9 cellular contexts compared by ENCODE assay signal in the genomic region with DNA sequence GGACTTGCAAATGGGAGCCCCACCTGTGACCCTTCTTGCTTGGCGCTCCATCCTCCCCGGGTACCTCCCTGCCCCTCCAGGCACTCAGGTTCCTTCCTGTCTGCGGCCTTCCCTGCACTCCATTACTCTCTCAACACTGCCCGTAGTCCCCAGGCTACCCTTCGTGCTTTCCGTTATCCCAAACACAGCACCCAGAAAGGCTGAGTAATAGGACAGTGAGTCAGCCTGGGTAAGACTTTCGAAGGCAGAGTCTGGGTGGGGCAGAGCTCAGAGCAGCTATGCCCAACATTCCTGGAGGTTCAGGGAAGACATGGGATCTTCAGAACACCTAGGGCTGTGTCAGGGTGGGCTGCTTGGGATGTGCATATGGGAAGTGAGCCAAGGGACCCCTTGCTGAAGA. TPM values are rescaled to one million over a fixed set of nuclear protein-coding genes. Genes with fewer than 3 reads are reported as not detected.
DNase-seq lines count a peak whose midpoint lies in the region; ATAC-seq and TF ChIP-seq lines count a peak whose summit lies in the region.
"Had no signal": no experiment of that assay in that cellular context is flagged by ENCODE, and none has a peak within 500 bp of the region (broad histone marks: within the 10 kb centered on the region; RNA-seq: fewer than 3 reads in every experiment).

No MANE protein-coding gene starts in this region.

- no peak for TF ChIP-seq EP300 in gastroesophageal sphincter (IDR thresholded peaks at IDR 0.05)

- no peak for TF ChIP-seq POLR2A in gastroesophageal sphincter (IDR thresholded peaks at IDR 0.05)

- H3K4me1 ChIP-seq in gastroesophageal sphincter = no peaks in the 10 kb centered on the region

- 56% methylated on average over 5 of the region's 7 CpGs; no CpG with 5 or more reads in 1 of the 2 donors for WGBS in gastroesophageal sphincter (ENCODE audit: low coverage in 1 of 2), 2 donors

- H3K4me3 ChIP-seq in foreskin fibroblast (ENCODE audit: low read depth in 1 of 2, low read length in 2 of 2) (no peak overlapping the region), gastroesophageal sphincter (no peak overlapping the region)

- DNase-seq in HK-2 (ENCODE audit: unreplicated experiment) (peak; percentile 54), SW480 (ENCODE audit: low spot score) (peak; percentile 61), foreskin fibroblast (peak; percentile 84 to 90), stromal cell of bone marrow (ENCODE audit: low read depth) (peak; percentile 85), Right ventricle myocardium inferior (ENCODE audit: missing footprints) (no peak), DMS79 treated with DMSO at 0.1 percent for 48 hours (lab: John Stamatoyannopoulos, UW) (no peak)
- DNase-seq: NCI-H510A had no signal

- H3K9me3 ChIP-seq in gastroesophageal sphincter = no peaks in the 10 kb centered on the region

- TF ChIP-seq CTCF in foreskin fibroblast (IDR thresholded peaks at IDR 0.05; ENCODE audit: low read depth, low read length) = no peak
- TF ChIP-seq CTCF in gastroesophageal sphincter (IDR thresholded peaks at IDR 0.05) = no peak

- intact Hi-C loops in Right ventricle myocardium inferior (cut with DNase I) = no loop called here

- H3K27ac ChIP-seq in gastroesophageal sphincter = no peak overlapping the region
- H3K27ac ChIP-seq: VCaP had no signal

- ATAC-seq in gastroesophageal sphincter (no peak), Right ventricle myocardium inferior (no peak)

- peaks cover 0 to 12% of the 10 kb centered on the region in 2 donors for H3K36me3 ChIP-seq in gastroesophageal sphincter

- H3K27me3 ChIP-seq in gastroesophageal sphincter = peaks cover 10% of the 10 kb centered on the region

RNA-seq across cellular contexts. Expression of gene C16orf74, which starts 16.7 kb away (rescaled TPM):
- total RNA-seq in gastroesophageal sphincter (1 to 10 TPM in 1 of 4 donors, under 1 TPM in 2, not detected in 1; 0.52 to 1.9 (median 0.94) TPM), Right ventricle myocardium inferior (0.95 TPM)

RNA-seq across cellular contexts. Expression of gene EMC8, which starts 31.8 kb away (rescaled TPM):
- 10 to 100 TPM; 23.4 to 32.5 (median 26.8) TPM for total RNA-seq in gastroesophageal sphincter
- total RNA-seq in Right ventricle myocardium inferior = 25.8 TPM

RNA-seq across cellular contexts. Expression of gene COX4I1, which starts 31.9 kb away (rescaled TPM):
- total RNA-seq in gastroesophageal sphincter (100 to 1,000 TPM; 465 to 597 (median 507) TPM), Right ventricle myocardium inferior (2,129 TPM)

Comparison
In these comparisons a context has a peak if more than half of its experiments do, and no peak if none do; other contexts are left out.
1. DNase-seq: peak in HK-2 (single experiment), SW480 (single experiment), foreskin fibroblast (2 of 2) and stromal cell of bone marrow (single experiment); none in Right ventricle myocardium inferior (single experiment) and DMS79 treated with DMSO at 0.1 percent for 48 hours (single experiment).